In genomic region chr4:123109129-123109528, GRCh38 we compare ENCODE assay signal across 28 cellular contexts.
DNase-seq lines count a peak whose midpoint lies in the region; ATAC-seq, FAIRE-seq and TF ChIP-seq lines count a peak whose summit lies in the region.
"Had no signal": no experiment of that assay in that cellular context is flagged by ENCODE, and none has a peak within 500 bp of the region (broad histone marks: within the 10 kb centered on the region; RNA-seq: fewer than 3 reads in every experiment).

No MANE protein-coding gene starts in this region.

- no peaks in the 10 kb centered on the region for H4K20me1 ChIP-seq in K562 (replicated peaks; ENCODE audit: control insufficient read depth, insufficient read depth, low read length)
- H4K20me1 ChIP-seq: BLaER1 had no signal

- TF ChIP-seq EP300 in K562 (IDR thresholded peaks at IDR 0.05; ENCODE audit: low read length) = no peak

- in situ Hi-C loops in Panc1 (cut with HindIII; ENCODE audit: low pct_unique_long_range_greater_than_20kb, low sequenced_read_pairs) (no loop called here), K562 (cut with MboI) (no loop called here)

- no peak overlapping the region for H3K4me2 ChIP-seq in K562 (ENCODE audit: insufficient read depth, low read length)
- H3K4me2 ChIP-seq: BLaER1 had no signal

- H3K9me3 ChIP-seq in Panc1 (ENCODE audit: control insufficient read depth, insufficient read depth, low read depth, low read length) (peaks cover 2% of the 10 kb centered on the region; the same call in 1 of the 2 replicates), K562 (replicated peaks; ENCODE audit: control insufficient read depth, insufficient read depth, low read depth, low read length) (no peaks in the 10 kb centered on the region)
- H3K9me3 ChIP-seq: BE2C, Caco-2 had no signal

- no peaks in the 10 kb centered on the region for H3K36me3 Mint-ChIP-seq in nephron (ENCODE audit: low read depth)
- H3K36me3 Mint-ChIP-seq in activated naive CD8-positive, alpha-beta T cell treated with anti-CD3 and anti-CD28 coated beads, Interleukin-2, amount 50 U/mL, for 24 hours (ENCODE audit: low read depth) = peaks cover 6% of the 10 kb centered on the region

- FAIRE-seq in D721Med (lab: Jason Lieb, UNC) = peak; percentile 21
- FAIRE-seq in K562 (lab: Jason Lieb, UNC) = no peak
- FAIRE-seq: A204.1, GM12892, GM18507 had no signal

- H3K27ac Mint-ChIP-seq in nephron = peak overlapping the region in 2 of 3 experiments; percentile 8 to 93
- H3K27ac Mint-ChIP-seq in activated naive CD8-positive, alpha-beta T cell treated with anti-CD3 and anti-CD28 coated beads, Interleukin-2, amount 50 U/mL, for 24 hours = no peak overlapping the region
- H3K27ac Mint-ChIP-seq: CD14-positive monocyte; CD4-positive, alpha-beta memory T cell; CD4-positive, CD25-positive, alpha-beta regulatory T cell had no signal

- no peak overlapping the region for H2AFZ ChIP-seq in K562 (ENCODE audit: low read depth, low read length)

- 43% methylated on average over 2 of the region's 2 CpGs for WGBS in K562 (ENCODE audit: insufficient coverage, low coverage, missing lambda C conversion rate)

- H3K36me3 ChIP-seq in Panc1 (ENCODE audit: control insufficient read depth, insufficient read depth, low read length) (no peaks in the 10 kb centered on the region), K562 (ENCODE audit: control insufficient read depth, insufficient read depth, low read length) (peaks cover 7% of the 10 kb centered on the region; the same call in 2 of the 3 replicates)
- H3K36me3 ChIP-seq: BE2C had no signal

- no peak for TF ChIP-seq POLR2A in K562 (conservative IDR thresholded peaks at IDR 0.05)

- H3K9me1 ChIP-seq in K562 (ENCODE audit: control insufficient read depth, insufficient read depth, low read length) = no peaks in the 10 kb centered on the region

- intact Hi-C loops in Panc1 (cut with micrococcal nuclease; ENCODE audit: unreplicated experiment) = loop anchor here (10.0 kb wide), 1 partner anchor 1156 kb away; no protein-coding TSS in a partner anchor
- intact Hi-C loops in K562 (cut with micrococcal nuclease) = loop anchor here (10.0 kb wide), 2 partner anchors 456 to 666 kb away; no protein-coding TSS in a partner anchor

- H3K27me3 ChIP-seq in Panc1 (ENCODE audit: control insufficient read depth, insufficient read depth, low read length) (no peaks in the 10 kb centered on the region), K562 (ENCODE audit: control insufficient read depth in 2 of 2, insufficient read depth in 2 of 2, low read length in 2 of 2) (no peaks in the 10 kb centered on the region)
- H3K27me3 ChIP-seq: BE2C, BLaER1 had no signal

- no peak for DNase-seq in D721Med (ENCODE audit: insufficient read length, low spot score)
- no peak for DNase-seq in Panc1 (ENCODE audit: low read depth, low spot score)
- DNase-seq in K562 (ENCODE audit: extremely low read depth in 1 of 4, low spot score in 3 of 4) = no peak
- no peak for DNase-seq in NCI-H2171 (lab: John Stamatoyannopoulos, UW)
- no peak for DNase-seq in activated naive CD8-positive, alpha-beta T cell treated with anti-CD3 and anti-CD28 coated beads, Interleukin-2, amount 50 U/mL, for 24 hours
- no peak for DNase-seq in COLO668 (lab: John Stamatoyannopoulos, UW; ENCODE audit: unreplicated experiment)
- DNase-seq: 8988T; ACHN; BE2C; C1 segment of cervical spinal cord; Caco-2; Calu3; CD4-positive, alpha-beta memory T cell; CD4-positive, CD25-positive, alpha-beta regulatory T cell; CD8-positive, alpha-beta memory T cell; DMS 273 treated with DMSO at 0.1 percent for 48 hours; DMS153; DMS53; DMS79; DND-41; EL; GDM1 had no signal

- H3K4me1 Mint-ChIP-seq in nephron = peaks cover 42% of the 10 kb centered on the region
- H3K4me1 Mint-ChIP-seq in activated naive CD8-positive, alpha-beta T cell treated with anti-CD3 and anti-CD28 coated beads, Interleukin-2, amount 50 U/mL, for 24 hours = no peaks in the 10 kb centered on the region
- H3K4me1 Mint-ChIP-seq: CD14-positive monocyte; CD8-positive, alpha-beta memory T cell had no signal

- BruUV-seq in Panc1 (replicated peaks; lab: Mats Ljungman, UMichigan) (no TSS peak), K562 (replicated peaks; lab: Mats Ljungman, UMichigan) (no TSS peak)

- H3K27ac ChIP-seq in Panc1 (ENCODE audit: low read length) = peak overlapping the region; percentile 59; the same call in 1 of the 2 replicates
- no peak overlapping the region for H3K27ac ChIP-seq in K562 (ENCODE audit: extremely low read depth, low read depth, low read length)
- H3K27ac ChIP-seq: BLaER1 had no signal

- no peaks in the 10 kb centered on the region for H3K27me3 Mint-ChIP-seq in nephron (ENCODE audit: low read depth)
- H3K27me3 Mint-ChIP-seq in activated naive CD8-positive, alpha-beta T cell treated with anti-CD3 and anti-CD28 coated beads, Interleukin-2, amount 50 U/mL, for 24 hours = no peaks in the 10 kb centered on the region
- H3K27me3 Mint-ChIP-seq: CD4-positive, alpha-beta memory T cell; CD4-positive, CD25-positive, alpha-beta regulatory T cell; CD8-positive, alpha-beta memory T cell had no signal

- CTCF ChIA-PET in Panc1 (lab: Charles Lee) = no interaction called here
- CTCF ChIA-PET in K562 (lab: Yijun Ruan, JAX; ENCODE audit: low intra/inter-chr PET ratio) = no interaction called here

- TF ChIP-seq CTCF in D721Med (IDR thresholded peaks at IDR 0.05; ENCODE audit: insufficient read depth, missing control alignments) (no peak), Panc1 (IDR thresholded peaks at IDR 0.05) (no peak), K562 (IDR thresholded peaks at IDR 0.05 in 2 of 3, conservative IDR thresholded peaks at IDR 0.05 in 1 of 3; ENCODE audit: insufficient read depth in 2 of 3, low read depth in 1 of 3, low read length in 3 of 3) (no peak), nephron (IDR thresholded peaks at IDR 0.05; ENCODE audit: unreplicated experiment in 3 of 3) (no peak)

- H3K9me3 Mint-ChIP-seq in nephron = no peaks in the 10 kb centered on the region
- no peaks in the 10 kb centered on the region for H3K9me3 Mint-ChIP-seq in activated naive CD8-positive, alpha-beta T cell treated with anti-CD3 and anti-CD28 coated beads, Interleukin-2, amount 50 U/mL, for 24 hours
- H3K9me3 Mint-ChIP-seq: CD4-positive, CD25-positive, alpha-beta regulatory T cell; CD8-positive, alpha-beta memory T cell had no signal

- no peak overlapping the region for H3K9ac ChIP-seq in K562 (ENCODE audit: insufficient read depth in 1 of 2, low read depth in 2 of 2, low read length in 2 of 2)
- H3K9ac ChIP-seq: BLaER1 had no signal

- POLR2A ChIA-PET in Panc1 (lab: Charles Lee) (interaction anchor here (0.6 kb wide), 1 partner anchor 46 kb away, joined by 3 read pairs; no protein-coding TSS in a partner anchor), K562 (lab: Yijun Ruan, JAX) (no interaction called here)

- H3K4me1 ChIP-seq in Panc1 (ENCODE audit: control insufficient read depth, insufficient read depth, low read length) = no peaks in the 10 kb centered on the region
- H3K4me1 ChIP-seq in K562 (replicated peaks in 1 of 2; ENCODE audit: control insufficient read depth in 2 of 2, insufficient read depth in 2 of 2, low read length in 2 of 2) = peaks cover 0 to 5% of the 10 kb centered on the region in 2 experiments; a peak in 1 of 5 replicates
- H3K4me1 ChIP-seq: BE2C, BLaER1, Caco-2 had no signal

- TF ChIP-seq RAD21 in K562 (CRISPR knock-in tag; conservative IDR thresholded peaks at IDR 0.05 in 1 of 2, IDR thresholded peaks at IDR 0.05 in 1 of 2) = no peak

- ATAC-seq in Panc1 = no peak
- ATAC-seq in K562 = no peak
- ATAC-seq in activated naive CD8-positive, alpha-beta T cell treated with anti-CD3 and anti-CD28 coated beads, Interleukin-2, amount 50 U/mL, for 24 hours = no peak

- H3K79me2 ChIP-seq in K562 (ENCODE audit: control insufficient read depth, insufficient read depth, low read length) = no peaks in the 10 kb centered on the region

- H3K4me3 ChIP-seq in Panc1 (ENCODE audit: low read depth in 2 of 2, low read length in 2 of 2) = no peak overlapping the region
- no peak overlapping the region for H3K4me3 ChIP-seq in K562
- H3K4me3 ChIP-seq: BLaER1 had no signal

- H3K4me3 Mint-ChIP-seq in nephron = no peak overlapping the region
- H3K4me3 Mint-ChIP-seq in activated naive CD8-positive, alpha-beta T cell treated with anti-CD3 and anti-CD28 coated beads, Interleukin-2, amount 50 U/mL, for 24 hours = no peak overlapping the region
- H3K4me3 Mint-ChIP-seq: CD14-positive monocyte; CD4-positive, alpha-beta memory T cell; CD4-positive, CD25-positive, alpha-beta regulatory T cell; CD8-positive, alpha-beta memory T cell had no signal

TF ChIP-seq in K562, 482 proteins besides CTCF, POLR2A, EP300 and RAD21 (continues in another document):
- TF ChIP-seq GATAD2B (IDR thresholded peaks at IDR 0.05; ENCODE audit: borderline replicate concordance) = no peak
